ENCODE assay signal across 15 cellular contexts in genomic region chr7:55432506-55432905, GRCh38.
DNase-seq lines count a peak whose midpoint lies in the region; ATAC-seq and TF ChIP-seq lines count a peak whose summit lies in the region.
"Had no signal": no experiment of that assay in that cellular context is flagged by ENCODE, and none has a peak within 500 bp of the region (broad histone marks: within the 10 kb centered on the region; RNA-seq: fewer than 3 reads in every experiment).

No MANE protein-coding gene starts in this region.

- CTCF ChIA-PET in activated CD4-positive, alpha-beta T cell treated with anti-CD3 and anti-CD28 coated beads, Interleukin-2, amount 10 ng/mL, durations not matched to agents 7 days and 5 days (lab: Charles Lee), result interaction anchor here (0.6 to 1.3 kb wide), 5 partner anchors 9 to 194 kb away, joined by 3 to 5 read pairs (median 3); no protein-coding TSS in a partner anchor
- CTCF ChIA-PET in PC-9 (lab: Charles Lee), result no interaction called here

- DNase-seq in activated CD4-positive, alpha-beta T cell treated with anti-CD3 and anti-CD28 coated beads, Interleukin-2, amount 10 ng/mL, durations not matched to agents 7 days and 5 days, result no peak
- no peak for DNase-seq in activated CD4-positive, alpha-beta T cell treated with anti-CD3 and anti-CD28 coated beads, Interleukin-2, amount 50 U/mL, for 48 hours
- DNase-seq in PC-9, result no peak
- no peak for DNase-seq in H9
- DNase-seq: GDM1, MG63 had no signal

- H4K20me1 ChIP-seq in PC-9 (ENCODE audit: insufficient read depth) (no peaks in the 10 kb centered on the region), H9 (ENCODE audit: control insufficient read depth, insufficient read depth, insufficient read length) (no peaks in the 10 kb centered on the region)

- H4K5ac ChIP-seq in H9 (ENCODE audit: insufficient read length, low read depth, low read length), result no peak overlapping the region

- no peak overlapping the region for H2AFZ ChIP-seq in PC-9
- no peak overlapping the region for H2AFZ ChIP-seq in H9 (ENCODE audit: low read length)

- peaks cover 15 to 19% of the 10 kb centered on the region in 2 donors for H3K4me1 ChIP-seq in mucosa of rectum (ENCODE audit: control insufficient read depth in 2 of 2, insufficient read depth in 2 of 2, low read length in 2 of 2)
- H3K4me1 ChIP-seq in PC-9 (replicated peaks; ENCODE audit: insufficient read depth), result no peaks in the 10 kb centered on the region
- H3K4me1 ChIP-seq in H9 (ENCODE audit: insufficient read depth, low read length), result no peaks in the 10 kb centered on the region

- no CpG with 5 or more reads among the region's 3 CpGs for WGBS in H9 (ENCODE audit: extremely low coverage, insufficient read length, low lambda C conversion rate)

- H3K23me2 ChIP-seq in H9 (ENCODE audit: insufficient read length, low read depth, low read length, poor library complexity, severe bottlenecking), result no peaks in the 10 kb centered on the region

- no peak overlapping the region for H3K23ac ChIP-seq in H9 (ENCODE audit: insufficient read length, low read depth, low read length)

- BruUV-seq in PC-9 (replicated peaks; lab: Mats Ljungman, UMichigan), result no TSS peak

- no peak overlapping the region for H3K18ac ChIP-seq in H9 (ENCODE audit: insufficient read length, low read depth, low read length)

- no peaks in the 10 kb centered on the region for H3K9me2 ChIP-seq in PC-9 (ENCODE audit: insufficient read depth)

- peaks cover 25% of the 10 kb centered on the region for H3K4me1 Mint-ChIP-seq in activated CD4-positive, alpha-beta T cell treated with anti-CD3 and anti-CD28 coated beads, Interleukin-2, amount 10 ng/mL, durations not matched to agents 7 days and 5 days
- H3K4me1 Mint-ChIP-seq in H9, result peaks cover 8 to 10% of the 10 kb centered on the region in 2 experiments
- H3K4me1 Mint-ChIP-seq: CD14-positive monocyte had no signal

- no peaks in the 10 kb centered on the region for H3K27me3 Mint-ChIP-seq in activated CD4-positive, alpha-beta T cell treated with anti-CD3 and anti-CD28 coated beads, Interleukin-2, amount 10 ng/mL, durations not matched to agents 7 days and 5 days
- H3K27me3 Mint-ChIP-seq in H9 (ENCODE audit: low read depth), result no peaks in the 10 kb centered on the region; the same call in 1 of the 2 replicates

- H3K27ac Mint-ChIP-seq in activated CD4-positive, alpha-beta T cell treated with anti-CD3 and anti-CD28 coated beads, Interleukin-2, amount 10 ng/mL, durations not matched to agents 7 days and 5 days, result peak overlapping the region; percentile 76
- no peak overlapping the region for H3K27ac Mint-ChIP-seq in H9

- H3K4me2 ChIP-seq in PC-9 (no peak overlapping the region), H9 (ENCODE audit: insufficient read depth, insufficient read length, low read length) (no peak overlapping the region)

- H3K27ac ChIP-seq in cingulate gyrus (ENCODE audit: low read depth, low read length), result peak overlapping the region; percentile 52
- H3K27ac ChIP-seq in mucosa of rectum (ENCODE audit: low read depth in 2 of 2, low read length in 2 of 2), result peak overlapping the region; percentile 39 to 41
- no peak overlapping the region for H3K27ac ChIP-seq in PC-9
- H3K27ac ChIP-seq in H9 (ENCODE audit: insufficient read length, low read depth, low read length), result no peak overlapping the region
- H3K27ac ChIP-seq: HL-60, SJSA1 had no signal

- no peak overlapping the region for H3T11ph ChIP-seq in H9 (ENCODE audit: low read length)

- no peak overlapping the region for H2BK120ac ChIP-seq in H9 (ENCODE audit: low read depth, low read length, poor library complexity, severe bottlenecking)

- no peak for TF ChIP-seq CTCF in PC-9 (conservative IDR thresholded peaks at IDR 0.05)
- no peak for TF ChIP-seq CTCF in H9 (conservative IDR thresholded peaks at IDR 0.05)

- no peaks in the 10 kb centered on the region for H3K9me3 Mint-ChIP-seq in activated CD4-positive, alpha-beta T cell treated with anti-CD3 and anti-CD28 coated beads, Interleukin-2, amount 10 ng/mL, durations not matched to agents 7 days and 5 days
- H3K9me3 Mint-ChIP-seq in H9, result no peaks in the 10 kb centered on the region

- no peak overlapping the region for H3K14ac ChIP-seq in H9 (ENCODE audit: insufficient read depth, low read length)

- no peak overlapping the region for H2BK15ac ChIP-seq in H9 (ENCODE audit: low read depth, low read length)

- H3K4me3 Mint-ChIP-seq in activated CD4-positive, alpha-beta T cell treated with anti-CD3 and anti-CD28 coated beads, Interleukin-2, amount 10 ng/mL, durations not matched to agents 7 days and 5 days, result no peak overlapping the region
- H3K4me3 Mint-ChIP-seq in H9, result no peak overlapping the region
- H3K4me3 Mint-ChIP-seq: CD14-positive monocyte had no signal

- no peak overlapping the region for H2AK5ac ChIP-seq in H9 (ENCODE audit: insufficient read length, low read length)

- ATAC-seq in GM18907 (IDR thresholded peaks at IDR 0.05; ENCODE audit: unreplicated experiment) (no peak), HG03521 (IDR thresholded peaks at IDR 0.05; ENCODE audit: unreplicated experiment) (no peak)
- ATAC-seq: Right ventricle myocardium inferior had no signal

- H3K79me1 ChIP-seq in H9 (ENCODE audit: insufficient read depth, low read depth, low read length, poor library complexity, severe bottlenecking), result no peaks in the 10 kb centered on the region

- no peak overlapping the region for H3K9ac ChIP-seq in mucosa of rectum (ENCODE audit: low read depth in 1 of 2, low read length in 2 of 2)
- no peak overlapping the region for H3K9ac ChIP-seq in H9 (ENCODE audit: extremely low read depth, insufficient read length, low read length)

- H3K79me2 ChIP-seq in PC-9 (ENCODE audit: low read depth), result no peaks in the 10 kb centered on the region
- H3K79me2 ChIP-seq in H9 (ENCODE audit: insufficient read depth, low read length), result no peaks in the 10 kb centered on the region

- intact Hi-C loops in PC-9 (cut with micrococcal nuclease; ENCODE audit: unreplicated experiment), result loop anchor here (10.0 kb wide), 5 partner anchors 142 to 582 kb away; partner anchors contain the start of genes NIPSNAP2 and VOPP1

- no peak overlapping the region for H2BK12ac ChIP-seq in H9 (ENCODE audit: insufficient read length, low read depth, low read length)

- H3K36me3 ChIP-seq in mucosa of rectum (ENCODE audit: control insufficient read depth in 2 of 2, insufficient read depth in 2 of 2, low read length in 2 of 2), result no peaks in the 10 kb centered on the region
- H3K36me3 ChIP-seq in PC-9 (ENCODE audit: low read depth), result no peaks in the 10 kb centered on the region
- H3K36me3 ChIP-seq: MG63, SJSA1 had no signal

- no peak overlapping the region for H2BK5ac ChIP-seq in H9 (ENCODE audit: insufficient read length, low read length)

- H2BK20ac ChIP-seq in H9 (ENCODE audit: low read depth, low read length, poor library complexity, severe bottlenecking), result no peak overlapping the region

- peaks cover 2% of the 10 kb centered on the region for H3K36me3 Mint-ChIP-seq in activated CD4-positive, alpha-beta T cell treated with anti-CD3 and anti-CD28 coated beads, Interleukin-2, amount 10 ng/mL, durations not matched to agents 7 days and 5 days (ENCODE audit: low read depth)
- H3K36me3 Mint-ChIP-seq in H9 (ENCODE audit: insufficient read depth in 1 of 3, low read depth in 3 of 3), result peaks cover 0 to 1% (median 0%) of the 10 kb centered on the region in 3 experiments; a peak in 3 of 7 replicates

- H3K4ac ChIP-seq in H9 (ENCODE audit: low read depth, low read length), result no peak overlapping the region

- no peak overlapping the region for H4K91ac ChIP-seq in H9 (ENCODE audit: insufficient read length, low read depth, low read length)

- H3F3A ChIP-seq in PC-9 (ENCODE audit: insufficient read depth, low read depth), result no peaks in the 10 kb centered on the region

- no peaks in the 10 kb centered on the region for H3K9me3 ChIP-seq in mucosa of rectum (ENCODE audit: control insufficient read depth in 2 of 2, low read length in 2 of 2)
- H3K9me3 ChIP-seq in PC-9 (ENCODE audit: insufficient read depth, low read depth), result no peaks in the 10 kb centered on the region
- no peaks in the 10 kb centered on the region for H3K9me3 ChIP-seq in H9 (ENCODE audit: control insufficient read depth, low read depth, low read length)
- H3K9me3 ChIP-seq: MG63, SJSA1 had no signal

- H3K56ac ChIP-seq in H9 (ENCODE audit: insufficient read length, low read depth, low read length), result no peak overlapping the region

- H4K8ac ChIP-seq in H9 (replicated peaks; ENCODE audit: insufficient read length, low read depth, low read length), result no peak overlapping the region

- POLR2A ChIA-PET in activated CD4-positive, alpha-beta T cell treated with anti-CD3 and anti-CD28 coated beads, Interleukin-2, amount 10 ng/mL, durations not matched to agents 7 days and 5 days (lab: Charles Lee), result no interaction called here
- POLR2A ChIA-PET in PC-9 (lab: Charles Lee; ENCODE audit: unreplicated experiment), result no interaction called here

- H3K4me3 ChIP-seq in mucosa of rectum (ENCODE audit: low read length in 2 of 2) (no peak overlapping the region), PC-9 (no peak overlapping the region)
- H3K4me3 ChIP-seq: K562, MG63, SJSA1 had no signal

- H3K27me3 ChIP-seq in mucosa of rectum (ENCODE audit: control insufficient read depth in 2 of 2, insufficient read depth in 2 of 2, low read length in 2 of 2), result no peaks in the 10 kb centered on the region
- no peaks in the 10 kb centered on the region for H3K27me3 ChIP-seq in PC-9 (ENCODE audit: insufficient read depth, low read depth)
- H3K27me3 ChIP-seq in H9 (ENCODE audit: insufficient read depth, low read length), result no peaks in the 10 kb centered on the region
- H3K27me3 ChIP-seq: MG63, SJSA1 had no signal

Comparison
In these comparisons a context has a peak if more than half of its experiments do, and no peak if none do; other contexts are left out.
1. H3K27ac ChIP-seq: peak in cingulate gyrus (single experiment) and mucosa of rectum (2 of 2); none in PC-9 (single experiment) and H9 (single experiment).